ENCODE assay signal across 1 cellular context in the genomic region with DNA sequence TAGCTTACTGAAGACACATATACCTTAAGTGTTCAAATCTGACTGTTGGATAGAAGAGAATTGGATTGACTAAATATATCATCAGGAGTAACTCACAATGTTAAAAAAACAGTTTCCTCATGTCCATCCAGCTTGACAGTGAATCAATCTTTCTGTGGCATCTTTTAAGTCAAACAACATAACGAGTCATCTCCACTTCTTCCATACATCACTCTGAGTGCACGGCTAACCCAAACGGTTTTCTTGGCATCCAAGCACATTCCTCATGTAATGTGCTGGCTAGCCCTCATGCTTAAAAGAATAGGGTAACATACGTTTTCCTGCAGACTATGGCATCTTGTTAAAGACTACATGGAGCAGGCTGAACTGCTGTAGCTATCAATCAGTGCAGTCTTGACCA.
TF ChIP-seq lines count a peak whose summit lies in the region.

No MANE protein-coding gene starts in this region.

TF ChIP-seq in IMR-90, 13 proteins besides CTCF, POLR2A, EP300 and RAD21 (continued from another document):
- TF ChIP-seq, protein P1, sequence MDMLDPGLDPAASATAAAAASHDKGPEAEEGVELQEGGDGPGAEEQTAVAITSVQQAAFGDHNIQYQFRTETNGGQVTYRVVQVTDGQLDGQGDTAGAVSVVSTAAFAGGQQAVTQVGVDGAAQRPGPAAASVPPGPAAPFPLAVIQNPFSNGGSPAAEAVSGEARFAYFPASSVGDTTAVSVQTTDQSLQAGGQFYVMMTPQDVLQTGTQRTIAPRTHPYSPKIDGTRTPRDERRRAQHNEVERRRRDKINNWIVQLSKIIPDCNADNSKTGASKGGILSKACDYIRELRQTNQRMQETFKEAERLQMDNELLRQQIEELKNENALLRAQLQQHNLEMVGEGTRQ (IDR thresholded peaks at IDR 0.05; ENCODE audit: low read depth, low read length): no peak
- TF ChIP-seq CHD1 (IDR thresholded peaks at IDR 0.05; ENCODE audit: low read depth, low read length) (no peak), SMC3 (IDR thresholded peaks at IDR 0.05; ENCODE audit: low read depth, low read length) (no peak), MXI1 (IDR thresholded peaks at IDR 0.05; ENCODE audit: borderline replicate concordance, low read depth, low read length) (no peak), MAZ (IDR thresholded peaks at IDR 0.05; ENCODE audit: borderline replicate concordance, low read depth, low read length) (no peak)
